In the genomic region with DNA sequence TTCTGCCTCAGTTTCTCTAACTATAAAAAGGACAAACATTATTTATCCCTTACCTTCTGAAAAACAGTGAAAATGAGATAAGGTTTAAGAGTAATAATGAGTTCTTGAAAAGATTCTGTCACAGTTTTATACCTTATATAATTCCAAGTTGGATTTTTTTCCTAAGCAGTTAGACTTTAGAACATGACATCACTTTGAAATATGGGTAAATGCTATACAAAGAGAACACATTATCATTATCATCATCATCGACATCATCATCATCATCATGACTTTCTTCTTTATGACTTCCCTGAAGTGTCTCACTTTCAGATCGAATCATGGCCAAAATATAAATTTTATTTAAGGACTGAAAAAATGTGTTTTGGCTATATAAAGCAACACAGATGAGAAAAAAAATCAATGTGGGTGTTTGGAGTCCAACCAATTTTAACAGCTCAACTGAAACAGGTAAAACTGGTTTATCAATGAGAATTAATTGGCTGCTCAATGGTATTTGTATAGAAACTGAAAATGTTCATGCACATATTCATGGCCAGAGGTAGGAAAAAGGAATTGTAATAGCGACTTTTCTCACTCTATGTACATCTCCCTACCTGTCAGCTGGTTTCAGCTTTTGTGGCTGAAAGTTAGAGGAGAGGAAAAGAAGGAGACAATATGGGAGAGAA, we compare ENCODE assay signal across 29 cellular contexts.
"Had no signal": no experiment of that assay in that cellular context is flagged by ENCODE, and none has a peak within 500 bp of the region (broad histone marks: within the 10 kb centered on the region; RNA-seq: fewer than 3 reads in every experiment).

No MANE protein-coding gene starts in this region.

- H3K27ac Mint-ChIP-seq: activated naive CD8-positive, alpha-beta T cell; activated T-helper 2 cell treated with anti-CD3 and anti-CD28 coated beads, Interferon-gamma antibody, Interleukin-2, Interleukin-4, amounts not matched to agents 10 μg/mL and 5 μg/mL and 100 μg/mL, durations not matched to agents 14 hours and 24 hours and 36 hours; endodermal cell; memory B cell; stimulated activated naive B cell treated with anti-CD40 and anti-IgM and Interleukin-4, amounts not matched to agents 10 μg/mL and 1 μg/mL and 100 μg/mL, for 72 hours had no signal

- H3K36me3 ChIP-seq: adrenal gland, ascending aorta, breast epithelium, heart right ventricle, sigmoid colon, thoracic aorta, upper lobe of left lung, WERI-Rb-1 had no signal

- H3K4me1 ChIP-seq: adrenal gland, ascending aorta, breast epithelium, heart right ventricle, upper lobe of left lung had no signal

- H3K9me3 ChIP-seq: adrenal gland, ascending aorta, breast epithelium, heart right ventricle, sigmoid colon, thoracic aorta, upper lobe of left lung had no signal

- H3K4me2 ChIP-seq: smooth muscle cell had no signal

- H3K36me3 Mint-ChIP-seq: memory B cell; stimulated activated naive B cell treated with anti-CD40 and anti-IgM and Interleukin-4, amounts not matched to agents 10 μg/mL and 1 μg/mL and 100 μg/mL, for 72 hours had no signal

- H3K9me3 Mint-ChIP-seq: activated T-cell treated with anti-CD3 and anti-CD28 coated beads, Interleukin-2, amount 50 U/mL, for 4 hours; activated T-helper 2 cell treated with anti-CD3 and anti-CD28 coated beads, Interferon-gamma antibody, Interleukin-2, Interleukin-4, amounts not matched to agents 10 μg/mL and 5 μg/mL and 100 μg/mL, durations not matched to agents 14 hours and 24 hours and 36 hours; endodermal cell; memory B cell; stimulated activated naive B cell treated with anti-CD40 and anti-IgM and Interleukin-4, amounts not matched to agents 10 μg/mL and 1 μg/mL and 100 μg/mL, for 72 hours had no signal

- H3K4me1 Mint-ChIP-seq: memory B cell; stimulated activated naive B cell treated with anti-CD40 and anti-IgM and Interleukin-4, amounts not matched to agents 10 μg/mL and 1 μg/mL and 100 μg/mL, for 72 hours had no signal

- DNase-seq: activated CD4-positive, CD25-positive, alpha-beta regulatory T cell treated with anti-CD3 and anti-CD28 coated beads, Interleukin-2, amount 50 U/mL, for 72 hours; activated CD8-positive, alpha-beta memory T cell treated with anti-CD3 and anti-CD28 coated beads for 24 hours; activated CD8-positive, alpha-beta memory T cell treated with anti-CD3 and anti-CD28 coated beads, Interleukin-2, amount 50 U/mL, for 4 hours; activated naive CD4-positive, alpha-beta T cell; activated T-cell treated with anti-CD3 and anti-CD28 coated beads, Interleukin-2, amount 50 U/mL, for 4 hours; adrenal gland; cortex of kidney; endodermal cell; heart right ventricle; islet precursor cell; left colon; nucleus accumbens; posterior cingulate gyrus; sigmoid colon; stimulated activated CD4-positive, alpha-beta T cell treated with anti-CD3 and anti-CD28 coated beads, Interleukin-15, amount 100 ng/mL, for 24 hours; stimulated activated CD4-positive, alpha-beta T cell treated with anti-CD3 and anti-CD28 coated beads, Interleukin-2, amount 100 ng/mL, for 48 hours; stimulated activated CD8-positive, alpha-beta memory T cell treated with anti-CD3 and anti-CD28 coated beads, Interleukin-4, amount 100 ng/mL, for 48 hours; stimulated activated naive B cell treated with anti-CD40 and anti-IgM and Interleukin-4, amounts not matched to agents 10 μg/mL and 1 μg/mL and 100 μg/mL, for 72 hours; T-helper 1 cell; upper lobe of left lung; WERI-Rb-1 had no signal

- H3K4me3 ChIP-seq: adrenal gland, ascending aorta, breast epithelium, heart right ventricle, sigmoid colon, smooth muscle cell, thoracic aorta, upper lobe of left lung had no signal

- H3K27ac ChIP-seq: adrenal gland, ascending aorta, breast epithelium, heart right ventricle, sigmoid colon, thoracic aorta, upper lobe of left lung, WERI-Rb-1 had no signal

- FAIRE-seq: TTC549 had no signal

- H3K4me3 Mint-ChIP-seq: activated naive CD8-positive, alpha-beta T cell; activated T-cell treated with anti-CD3 and anti-CD28 coated beads, Interleukin-2, amount 50 U/mL, for 4 hours; endodermal cell; memory B cell; stimulated activated naive B cell treated with anti-CD40 and anti-IgM and Interleukin-4, amounts not matched to agents 10 μg/mL and 1 μg/mL and 100 μg/mL, for 72 hours had no signal

- H3K27me3 ChIP-seq: ascending aorta, sigmoid colon, upper lobe of left lung had no signal

- H3K27me3 Mint-ChIP-seq: activated naive CD8-positive, alpha-beta T cell had no signal
